22 cellular contexts compared by ENCODE assay signal in the genomic region with DNA sequence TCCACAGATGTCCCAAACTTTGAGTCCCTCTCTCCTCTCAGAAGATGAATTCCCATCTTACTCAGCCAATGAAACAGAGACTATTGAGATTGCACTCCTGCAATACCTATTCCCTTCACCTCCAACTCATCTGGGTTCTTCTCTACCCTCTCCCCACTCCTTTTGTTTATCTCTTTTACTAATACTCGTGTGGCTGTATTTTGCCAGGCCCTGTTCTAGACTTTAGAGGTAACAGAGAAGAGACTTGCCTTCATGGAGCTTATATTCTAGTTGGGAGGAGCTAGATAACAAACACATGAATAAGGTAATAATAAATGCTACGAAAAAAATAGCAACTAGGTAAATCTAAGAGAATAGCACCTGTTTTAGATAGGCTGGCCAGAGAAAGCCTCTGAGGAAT.
"Had no signal": no experiment of that assay in that cellular context is flagged by ENCODE, and none has a peak within 500 bp of the region (broad histone marks: within the 10 kb centered on the region; RNA-seq: fewer than 3 reads in every experiment).

No MANE protein-coding gene starts in this region.

- H3K36me3 ChIP-seq: gastrocnemius medialis, lower lobe of right lung, ovary, spleen, thoracic aorta, transverse colon, vagina had no signal

- H3K4me3 ChIP-seq: gastrocnemius medialis, lower lobe of right lung, ovary, psoas muscle, skin epidermis, spleen, thoracic aorta, transverse colon, vagina had no signal

- H3K27me3 Mint-ChIP-seq: stimulated activated naive CD8-positive, alpha-beta T cell treated with anti-CD3 and anti-CD28 coated beads, Interleukin-15, Interleukin-2, amounts not matched to agents 100 ng/mL and 50 ng/mL, for 24 hours had no signal

- ATAC-seq: effector memory CD8-positive, alpha-beta T cell; gastrocnemius medialis; left ventricle myocardium superior; lower lobe of right lung; naive thymus-derived CD8-positive, alpha-beta T cell; psoas muscle; right cardiac atrium; stimulated activated naive B cell treated with anti-CD40 and anti-IgM and Interleukin-4, amounts not matched to agents 10 μg/mL and 1 μg/mL and 100 μg/mL, for 72 hours had no signal

- H3K9me3 ChIP-seq: gastrocnemius medialis, lower lobe of right lung, ovary, psoas muscle, spleen, thoracic aorta, transverse colon, vagina had no signal

- H3K9me3 Mint-ChIP-seq: effector memory CD8-positive, alpha-beta T cell; naive thymus-derived CD8-positive, alpha-beta T cell; stimulated activated naive B cell treated with anti-CD40 and anti-IgM and Interleukin-4, amounts not matched to agents 10 μg/mL and 1 μg/mL and 100 μg/mL, for 72 hours had no signal

- H3K4me3 Mint-ChIP-seq: effector memory CD8-positive, alpha-beta T cell; naive thymus-derived CD8-positive, alpha-beta T cell; nephron progenitor cell; stimulated activated naive B cell treated with anti-CD40 and anti-IgM and Interleukin-4, amounts not matched to agents 10 μg/mL and 1 μg/mL and 100 μg/mL, for 72 hours; stimulated activated naive CD8-positive, alpha-beta T cell treated with anti-CD3 and anti-CD28 coated beads, Interleukin-15, Interleukin-2, amounts not matched to agents 100 ng/mL and 50 ng/mL, for 24 hours had no signal

- H3K27ac ChIP-seq: gastrocnemius medialis, lower lobe of right lung, ovary, psoas muscle, skin epidermis, spleen, thoracic aorta, transverse colon, vagina had no signal

- DNase-seq: cortex of kidney; effector memory CD8-positive, alpha-beta T cell; foreskin fibroblast; gastrocnemius medialis; head of caudate nucleus; left ventricle myocardium superior; lower lobe of right lung; naive thymus-derived CD8-positive, alpha-beta T cell; nephron progenitor cell; occipital lobe; ovary; posterior cingulate gyrus; psoas muscle; right cardiac atrium; spleen; stimulated activated CD4-positive, alpha-beta T cell treated with anti-CD3 and anti-CD28 coated beads, Interleukin-4, amount 100 ng/mL, for 4 hours; stimulated activated naive B cell treated with anti-CD40 and anti-IgM and Interleukin-4, amounts not matched to agents 10 μg/mL and 1 μg/mL and 100 μg/mL, for 72 hours; transverse colon had no signal

- H3K27me3 ChIP-seq: ovary, spleen, transverse colon, vagina had no signal

- H3K27ac Mint-ChIP-seq: effector memory CD8-positive, alpha-beta T cell; naive thymus-derived CD8-positive, alpha-beta T cell; nephron progenitor cell; stimulated activated naive B cell treated with anti-CD40 and anti-IgM and Interleukin-4, amounts not matched to agents 10 μg/mL and 1 μg/mL and 100 μg/mL, for 72 hours; stimulated activated naive CD8-positive, alpha-beta T cell treated with anti-CD3 and anti-CD28 coated beads, Interleukin-15, Interleukin-2, amounts not matched to agents 100 ng/mL and 50 ng/mL, for 24 hours had no signal
